Comparison of ENCODE assay signal across 16 cellular contexts in the genomic region with DNA sequence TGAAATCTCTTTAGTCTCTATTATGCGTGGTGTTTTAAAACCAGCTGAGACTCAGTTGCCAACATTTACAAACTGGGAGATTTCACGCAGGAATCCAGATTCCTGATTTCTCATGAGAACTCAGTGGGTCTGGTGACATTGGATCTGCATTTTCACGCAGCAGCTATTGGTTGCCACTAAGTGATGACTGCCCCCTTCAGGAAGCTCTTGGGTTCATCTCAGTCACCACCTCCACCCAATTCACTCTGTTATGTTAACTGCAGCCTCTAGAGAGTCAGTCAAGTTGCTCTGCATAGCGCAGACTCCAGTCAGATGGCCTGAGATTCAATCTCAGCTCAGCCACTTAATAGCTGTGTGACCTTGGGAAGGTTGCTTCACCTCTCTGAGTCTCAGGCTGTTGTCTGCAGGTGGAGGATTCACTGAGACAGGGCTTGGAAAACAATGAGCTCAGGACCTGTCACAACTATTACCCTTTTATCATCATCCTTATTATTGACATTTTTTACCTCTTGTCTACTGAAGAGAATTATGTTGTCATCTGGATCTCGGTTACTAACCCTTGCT. TPM values are rescaled to one million over a fixed set of nuclear protein-coding genes. Genes with fewer than 3 reads are reported as not detected.
A peak's percentile ranks its signal among the peaks of the same experiment; 100 is the strongest.
DNase-seq lines count a peak whose midpoint lies in the region; FAIRE-seq and TF ChIP-seq lines count a peak whose summit lies in the region.
"Had no signal": no experiment of that assay in that cellular context is flagged by ENCODE, and none has a peak within 500 bp of the region (broad histone marks: within the 10 kb centered on the region; RNA-seq: fewer than 3 reads in every experiment).

No MANE protein-coding gene starts in this region.

- H3K27me3 ChIP-seq in H1 (replicated peaks in 1 of 4; ENCODE audit: control insufficient read depth in 3 of 4, extremely low read depth in 1 of 4, insufficient read depth in 3 of 4, low read length in 3 of 4) (no peaks in the 10 kb centered on the region), smooth muscle cell (ENCODE audit: low read depth) (peaks cover 56% of the 10 kb centered on the region)

- TF ChIP-seq EP300 in H1 (IDR thresholded peaks at IDR 0.05; ENCODE audit: borderline replicate concordance in 1 of 2, low read depth in 2 of 2, low read length in 2 of 2), result no peak

- H3K4me3 Mint-ChIP-seq in activated naive CD4-positive, alpha-beta T cell treated with anti-CD3 and anti-CD28 coated beads, Interleukin-2, amount 10 ng/mL, durations not matched to agents 7 days and 5 days, result no peak overlapping the region
- H3K4me3 Mint-ChIP-seq: CD8-positive, alpha-beta T cell; naive B cell; stimulated activated memory B cell treated with anti-CD40 and anti-IgM and Interleukin-4, amounts not matched to agents 10 μg/mL and 1 μg/mL and 100 μg/mL, for 72 hours; T-helper 1 cell treated with Interleukin-12 subunit alpha and Interleukin-12 subunit beta and Interleukin-4 antibody, amounts not matched to agents 30 μg/mL and 1 μg/mL, for 36 hours had no signal

- H3K27ac Mint-ChIP-seq in activated naive CD4-positive, alpha-beta T cell treated with anti-CD3 and anti-CD28 coated beads, Interleukin-2, amount 10 ng/mL, durations not matched to agents 7 days and 5 days, result no peak overlapping the region
- H3K27ac Mint-ChIP-seq: CD8-positive, alpha-beta T cell; stimulated activated memory B cell treated with anti-CD40 and anti-IgM and Interleukin-4, amounts not matched to agents 10 μg/mL and 1 μg/mL and 100 μg/mL, for 72 hours; T-helper 1 cell treated with Interleukin-12 subunit alpha and Interleukin-12 subunit beta and Interleukin-4 antibody, amounts not matched to agents 30 μg/mL and 1 μg/mL, for 36 hours had no signal

- H3K4me3 ChIP-seq in H1 (ENCODE audit: extremely low read depth in 1 of 4, insufficient read depth in 2 of 4, low read depth in 3 of 4, low read length in 4 of 4) (no peak overlapping the region), smooth muscle cell (no peak overlapping the region), coronary artery (no peak overlapping the region)
- H3K4me3 ChIP-seq: adrenal gland had no signal

- CTCF ChIA-PET in activated naive CD4-positive, alpha-beta T cell treated with anti-CD3 and anti-CD28 coated beads, Interleukin-2, amount 10 ng/mL, durations not matched to agents 7 days and 5 days (lab: Charles Lee), result interaction anchor here (0.6 to 2.2 kb wide), 8 partner anchors 8 to 812 kb away, joined by 3 to 8 read pairs (median 4); no protein-coding TSS in a partner anchor
- CTCF ChIA-PET in H1 (lab: Charles Lee; ENCODE audit: partially characterized antibody), result interaction anchor here (0.6 to 3.9 kb wide), 31 partner anchors 9 to 1004 kb away, joined by 3 to 20 read pairs (median 3); no protein-coding TSS in a partner anchor

- H3K4me1 Mint-ChIP-seq in activated naive CD4-positive, alpha-beta T cell treated with anti-CD3 and anti-CD28 coated beads, Interleukin-2, amount 10 ng/mL, durations not matched to agents 7 days and 5 days, result no peaks in the 10 kb centered on the region

- H4K5ac ChIP-seq in H1 (ENCODE audit: insufficient read length, low read depth, low read length), result no peak overlapping the region

- TF ChIP-seq RAD21 in H1 (IDR thresholded peaks at IDR 0.05 in 1 of 2, conservative IDR thresholded peaks at IDR 0.05 in 1 of 2; ENCODE audit: low read depth in 2 of 2, low read length in 2 of 2), result peak; percentile 51 to 69; a peak in 3 of 4 replicates

- FAIRE-seq in H1 (lab: Jason Lieb, UNC), result peak; percentile 99
- FAIRE-seq: GM18507 had no signal

- peaks cover 16 to 20% of the 10 kb centered on the region in 2 experiments for H4K20me1 ChIP-seq in H1 (replicated peaks in 1 of 2; ENCODE audit: control insufficient read depth in 1 of 2, insufficient read depth in 2 of 2, low read length in 2 of 2)
- H4K20me1 ChIP-seq in smooth muscle cell (ENCODE audit: low read depth), result no peaks in the 10 kb centered on the region

- H3K36me3 ChIP-seq in H1 (ENCODE audit: control insufficient read depth in 2 of 4, insufficient read depth in 4 of 4, low read length in 3 of 4), result peaks cover 6 to 28% (median 20%) of the 10 kb centered on the region in 4 experiments
- no peaks in the 10 kb centered on the region for H3K36me3 ChIP-seq in smooth muscle cell (ENCODE audit: low read depth)
- H3K36me3 ChIP-seq: adrenal gland had no signal

- H2BK5ac ChIP-seq in H1 (ENCODE audit: low read depth, low read length), result no peak overlapping the region

- no peaks in the 10 kb centered on the region; a peak in 1 of 4 replicates for H3K9me3 ChIP-seq in H1 (ENCODE audit: insufficient read depth in 2 of 2, low read depth in 1 of 2, low read length in 1 of 2)
- no peaks in the 10 kb centered on the region for H3K9me3 ChIP-seq in smooth muscle cell (replicated peaks; ENCODE audit: low read depth)
- H3K9me3 ChIP-seq: adrenal gland had no signal

- no peaks in the 10 kb centered on the region for H3K36me3 Mint-ChIP-seq in activated naive CD4-positive, alpha-beta T cell treated with anti-CD3 and anti-CD28 coated beads, Interleukin-2, amount 10 ng/mL, durations not matched to agents 7 days and 5 days
- H3K36me3 Mint-ChIP-seq: CD8-positive, alpha-beta T cell; naive B cell; stimulated activated memory B cell treated with anti-CD40 and anti-IgM and Interleukin-4, amounts not matched to agents 10 μg/mL and 1 μg/mL and 100 μg/mL, for 72 hours had no signal

- WGBS in H1 (ENCODE audit: extremely low coverage in 1 of 2, insufficient coverage in 1 of 2, insufficient read length in 1 of 2, insufficient replicate concordance in 2 of 2, low coverage in 1 of 2, low lambda C conversion rate in 2 of 2, missing lambda C conversion rate in 1 of 2), 2 experiments, result 59% methylated on average over 5 of the region's 5 CpGs; no CpG with 5 or more reads in 1 of the 2 experiments
- 66% methylated on average over 5 of the region's 5 CpGs for WGBS in smooth muscle cell (ENCODE audit: low lambda C conversion rate)

- TF ChIP-seq POLR2A in H1 (IDR thresholded peaks at IDR 0.05; ENCODE audit: control extremely low read depth in 1 of 2, low read depth in 2 of 2, low read length in 2 of 2), result 0 out of 3 replicates have a peak, but pooled peaks of 1 of the 2 experiments have one; percentile 30

- H4K91ac ChIP-seq in H1 (replicated peaks; ENCODE audit: insufficient read length, low read length), result no peak overlapping the region

- peaks cover 66% of the 10 kb centered on the region for H3K27me3 Mint-ChIP-seq in activated naive CD4-positive, alpha-beta T cell treated with anti-CD3 and anti-CD28 coated beads, Interleukin-2, amount 10 ng/mL, durations not matched to agents 7 days and 5 days

- H3K79me2 ChIP-seq in H1 (ENCODE audit: control insufficient read depth in 1 of 2, insufficient read depth in 2 of 2, low read length in 2 of 2), result peaks cover 0 to 67% of the 10 kb centered on the region in 2 experiments; a peak in 3 of 4 replicates
- no peaks in the 10 kb centered on the region for H3K79me2 ChIP-seq in smooth muscle cell (ENCODE audit: low read depth)

- H3K4ac ChIP-seq in H1 (replicated peaks; ENCODE audit: insufficient read length, low read depth, low read length), result no peak overlapping the region

- no peak overlapping the region for H2BK12ac ChIP-seq in H1 (ENCODE audit: low read depth, low read length)

- no peak overlapping the region for H3K4me2 ChIP-seq in H1 (ENCODE audit: insufficient read depth in 1 of 2, low read depth in 2 of 2, low read length in 2 of 2)
- no peak overlapping the region for H3K4me2 ChIP-seq in smooth muscle cell

- peak; percentile 23 to 75 (median 65) for TF ChIP-seq CTCF in H1 (IDR thresholded peaks at IDR 0.05; ENCODE audit: control extremely low read depth in 1 of 3, insufficient read depth in 1 of 3, low read depth in 1 of 3, low read length in 3 of 3)
- TF ChIP-seq CTCF in smooth muscle cell (IDR thresholded peaks at IDR 0.05; ENCODE audit: borderline replicate concordance, insufficient read depth, poor library complexity, severe bottlenecking), result peak; percentile 12
- TF ChIP-seq CTCF in coronary artery (IDR thresholded peaks at IDR 0.05), result no peak

- no peak overlapping the region for H3K27ac ChIP-seq in H1 (ENCODE audit: low read depth, low read length)
- no peak overlapping the region for H3K27ac ChIP-seq in smooth muscle cell (ENCODE audit: low read depth)
- H3K27ac ChIP-seq in coronary artery, result no peak overlapping the region
- H3K27ac ChIP-seq: adrenal gland had no signal

- DNase-seq in activated naive CD4-positive, alpha-beta T cell treated with anti-CD3 and anti-CD28 coated beads, Interleukin-2, amount 10 ng/mL, durations not matched to agents 7 days and 5 days, result peak; percentile 25
- DNase-seq in activated naive CD4-positive, alpha-beta T cell treated with Interleukin-2 at 50 U/mL for 16 hours, result no peak
- DNase-seq in M059J (ENCODE audit: low read depth) (peak; percentile 29), H1 (ENCODE audit: low read depth in 1 of 2, low spot score in 2 of 2) (no peak), smooth muscle cell (lab: John Stamatoyannopoulos, UW; ENCODE audit: unreplicated experiment) (no peak), coronary artery (ENCODE audit: low spot score) (no peak), DMS53 treated with DMSO at 0.1 percent for 48 hours (lab: John Stamatoyannopoulos, UW; ENCODE audit: unreplicated experiment) (no peak)
- DNase-seq in NK-92 treated with Interleukin-12 subunit alpha and Interleukin-12 subunit beta, amount 100 ng/mL, for 24 hours (lab: John Stamatoyannopoulos, UW), result no peak
- DNase-seq: adrenal gland; CD8-positive, alpha-beta T cell; effector CD8-positive, alpha-beta T cell; naive B cell; NCI-H510A treated with DMSO at 0.1 percent for 48 hours had no signal

- peaks cover 6% of the 10 kb centered on the region; the same call in 1 of the 2 replicates for H3K79me1 ChIP-seq in H1 (ENCODE audit: low read depth, low read length)

- H2BK20ac ChIP-seq in H1 (ENCODE audit: low read length), result no peak overlapping the region

- H2AK5ac ChIP-seq in H1 (ENCODE audit: low read depth, low read length), result no peak overlapping the region

- no peak overlapping the region for H2BK15ac ChIP-seq in H1 (ENCODE audit: low read length)

- H3K14ac ChIP-seq in H1 (ENCODE audit: insufficient read length), result no peak overlapping the region

- no peak overlapping the region for H4K8ac ChIP-seq in H1 (ENCODE audit: extremely low read depth, insufficient read depth, low read length)

- no peak overlapping the region for H3K18ac ChIP-seq in H1 (ENCODE audit: extremely low read depth, low read length)

- no peak overlapping the region for H3K9ac ChIP-seq in H1 (replicated peaks in 1 of 4; ENCODE audit: extremely low read depth in 1 of 4, low read depth in 3 of 4, low read length in 3 of 4)
- no peak overlapping the region for H3K9ac ChIP-seq in smooth muscle cell (ENCODE audit: low read depth)

- no peaks in the 10 kb centered on the region for H3F3A ChIP-seq in smooth muscle cell (ENCODE audit: low read depth)

- H3K23ac ChIP-seq in H1 (ENCODE audit: insufficient read length), result no peak overlapping the region

- H3K56ac ChIP-seq in H1 (replicated peaks; ENCODE audit: insufficient read length, low read depth, low read length), result no peak overlapping the region

- H2BK120ac ChIP-seq in H1 (replicated peaks; ENCODE audit: low read depth, low read length), result no peak overlapping the region

- peaks cover 2 to 6% (median 4%) of the 10 kb centered on the region in 4 experiments; a peak in 4 of 7 replicates for H3K4me1 ChIP-seq in H1 (replicated peaks in 1 of 4; ENCODE audit: control insufficient read depth in 3 of 4, insufficient read depth in 4 of 4, low read length in 3 of 4)
- H3K4me1 ChIP-seq in smooth muscle cell (ENCODE audit: low read depth), result peaks cover 9% of the 10 kb centered on the region
- H3K4me1 ChIP-seq: adrenal gland had no signal

- POLR2A ChIA-PET in H1 (lab: Charles Lee; ENCODE audit: partially characterized antibody), result interaction anchor here (1.0 to 1.2 kb wide), 3 partner anchors 8 to 441 kb away, joined by 3 read pairs; no protein-coding TSS in a partner anchor

- H2AFZ ChIP-seq in H1 (ENCODE audit: low read length), result no peak overlapping the region
- no peak overlapping the region for H2AFZ ChIP-seq in smooth muscle cell (ENCODE audit: low read depth)

- no peaks in the 10 kb centered on the region for H3K9me3 Mint-ChIP-seq in activated naive CD4-positive, alpha-beta T cell treated with anti-CD3 and anti-CD28 coated beads, Interleukin-2, amount 10 ng/mL, durations not matched to agents 7 days and 5 days
- H3K9me3 Mint-ChIP-seq: CD8-positive, alpha-beta T cell; T-helper 1 cell treated with Interleukin-12 subunit alpha and Interleukin-12 subunit beta and Interleukin-4 antibody, amounts not matched to agents 30 μg/mL and 1 μg/mL, for 36 hours had no signal

- H3K23me2 ChIP-seq in H1 (ENCODE audit: low read depth, low read length), result peaks cover 6% of the 10 kb centered on the region; the same call in 1 of the 2 replicates

RNA-seq across cellular contexts. Expression of gene SHISA9, which starts 6.4 kb away (rescaled TPM):
- 0.10 and 0.34 TPM in 2 replicates for total RNA-seq in M059J (2014; rRNA removed; shearing (Covaris generic))
- total RNA-seq in H1 (2021; fragmentation: NEBNext Ultra II Directional; extraction: Animal tissue kit (Norgen Biotek cat#: 25700)), result 39.8 and 41.9 TPM in 2 replicates
- polyA plus RNA-seq in H1 (2011; rRNA removed), result 25.6 and 28.7 TPM in 2 replicates
- 18.3 TPM for polyA plus RNA-seq in H1 (2011; cell fraction: cytosol; rRNA removed)
- 29.4 TPM for polyA plus RNA-seq in H1 (2011; cell fraction: nucleus; rRNA removed)
- polyA plus RNA-seq in H1 (2012, experiment 1 of 2), result 13.7 to 20.8 TPM (median 17.4 TPM) in 4 replicates
- 6.6 TPM for polyA plus RNA-seq in H1 (2012, experiment 2 of 2)
- 22.3 TPM for polyA plus RNA-seq in H1 (2013, experiment 1 of 2)
- polyA plus RNA-seq in H1 (2013, experiment 2 of 2), result 26.4 TPM
- polyA minus RNA-seq in H1 (2011; rRNA and poly(A)+ RNA removed), result 31.8 and 36.5 TPM in 2 replicates
- polyA minus RNA-seq in H1 (2011; cell fraction: cytosol; rRNA and poly(A)+ RNA removed), result 41.0 TPM
- polyA minus RNA-seq in H1 (2011; cell fraction: nucleus; rRNA and poly(A)+ RNA removed), result 93.2 TPM
- 0.04 and 0.09 TPM in 2 replicates for total RNA-seq in smooth muscle cell
- polyA plus RNA-seq in smooth muscle cell, result not detected in 2 replicates

Comparison
In these comparisons a context has a peak if more than half of its experiments do, and no peak if none do; other contexts are left out.
1. DNase-seq: peak in activated naive CD4-positive, alpha-beta T cell treated with anti-CD3 and anti-CD28 coated beads, Interleukin-2, amount 10 ng/mL, durations not matched to agents 7 days and 5 days (single experiment) and M059J (single experiment); none in activated naive CD4-positive, alpha-beta T cell treated with Interleukin-2 at 50 U/mL for 16 hours (single experiment), H1 (0 of 2), smooth muscle cell (single experiment), NK-92 treated with Interleukin-12 subunit alpha and Interleukin-12 subunit beta, amount 100 ng/mL, for 24 hours (single experiment), coronary artery (single experiment) and DMS53 treated with DMSO at 0.1 percent for 48 hours (single experiment).
2. RNA of gene SHISA9, which starts 6.4 kb away (total RNA-seq): 39.8 to 41.9 TPM in H1; 0.10 to 0.34 TPM in M059J and 0.04 to 0.09 TPM in smooth muscle cell; every median in the first group is over 10 times any median in the second.